In genomic region chr1:203322480-203323179, GRCh38 we compare ENCODE assay signal across 10 cellular contexts. TPM values are rescaled to one million over a fixed set of nuclear protein-coding genes. Genes with fewer than 3 reads are reported as not detected.
A peak's percentile ranks its signal among the peaks of the same experiment; 100 is the strongest.
DNase-seq lines count a peak whose midpoint lies in the region; ATAC-seq and TF ChIP-seq lines count a peak whose summit lies in the region.
"Had no signal": no experiment of that assay in that cellular context is flagged by ENCODE, and none has a peak within 500 bp of the region (broad histone marks: within the 10 kb centered on the region; RNA-seq: fewer than 3 reads in every experiment).

No MANE protein-coding gene starts in this region.

- H3K4ac ChIP-seq in mesendoderm (ENCODE audit: low read depth, low read length) = no peak overlapping the region

- H2BK120ac ChIP-seq in mesendoderm (ENCODE audit: low read depth, low read length) = no peak overlapping the region

- no peak overlapping the region for H3K18ac ChIP-seq in mesendoderm (ENCODE audit: low read length)

- DNase-seq in NCI-H524 (lab: John Stamatoyannopoulos, UW) (peak; percentile 50 to 72), NCI-H524 treated with DMSO at 0.1 percent for 48 hours (lab: John Stamatoyannopoulos, UW) (no peak), WERI-Rb-1 (no peak), right atrium auricular region (ENCODE audit: low spot score) (peak; percentile 93), substantia nigra (lab: John Stamatoyannopoulos, UW) (peak in 2 of 49 donors; percentile 25 to 67), mesendoderm (no peak)
- DNase-seq: right lobe of liver had no signal

- H3K4me3 ChIP-seq in WERI-Rb-1 (ENCODE audit: low read depth, low read length) = no peak overlapping the region
- H3K4me3 ChIP-seq in right atrium auricular region = no peak overlapping the region
- H3K4me3 ChIP-seq in mesendoderm (ENCODE audit: low read length) = no peak overlapping the region
- H3K4me3 ChIP-seq: right lobe of liver had no signal

- ATAC-seq in GM19328 (IDR thresholded peaks at IDR 0.05; ENCODE audit: unreplicated experiment) (no peak), GM18505 (IDR thresholded peaks at IDR 0.05; ENCODE audit: unreplicated experiment) (no peak)
- ATAC-seq: Panc1 had no signal

- TF ChIP-seq CTCF in WERI-Rb-1 (IDR thresholded peaks at IDR 0.05; ENCODE audit: low read depth, low read length) (no peak), right atrium auricular region (IDR thresholded peaks at IDR 0.05) (no peak)

- no peak overlapping the region for H3K23ac ChIP-seq in mesendoderm (ENCODE audit: low read length)

- H3K36me3 ChIP-seq in WERI-Rb-1 = no peaks in the 10 kb centered on the region
- H3K36me3 ChIP-seq in right atrium auricular region = no peaks in the 10 kb centered on the region
- H3K36me3 ChIP-seq in mesendoderm (ENCODE audit: control insufficient read depth, insufficient read depth, low read length) = no peaks in the 10 kb centered on the region
- H3K36me3 ChIP-seq: right lobe of liver had no signal

- H2BK15ac ChIP-seq in mesendoderm (replicated peaks; ENCODE audit: low read depth) = no peak overlapping the region

- H3K56ac ChIP-seq in mesendoderm (ENCODE audit: low read length) = no peak overlapping the region

- H3K79me1 ChIP-seq in mesendoderm (ENCODE audit: low read length) = no peaks in the 10 kb centered on the region

- H3K9me3 ChIP-seq in WERI-Rb-1 (ENCODE audit: severe bottlenecking) = no peaks in the 10 kb centered on the region
- H3K9me3 ChIP-seq in right atrium auricular region = no peaks in the 10 kb centered on the region
- H3K9me3 ChIP-seq: right lobe of liver had no signal

- no peak overlapping the region for H3K9ac ChIP-seq in mesendoderm (ENCODE audit: low read length)

- H4K5ac ChIP-seq in mesendoderm (ENCODE audit: low read length) = no peak overlapping the region

- no peak overlapping the region for H2AK5ac ChIP-seq in mesendoderm (ENCODE audit: low read length)

- H3K79me2 ChIP-seq in mesendoderm (ENCODE audit: control insufficient read depth, insufficient read depth, low read length) = no peaks in the 10 kb centered on the region

- H3K27me3 ChIP-seq in WERI-Rb-1 (ENCODE audit: insufficient read depth, low read depth, severe bottlenecking) (no peaks in the 10 kb centered on the region), right atrium auricular region (no peaks in the 10 kb centered on the region), mesendoderm (ENCODE audit: insufficient read depth, low read length, poor library complexity) (no peaks in the 10 kb centered on the region)
- H3K27me3 ChIP-seq: right lobe of liver had no signal

- TF ChIP-seq POLR2A in GM18505 (IDR thresholded peaks at IDR 0.05; ENCODE audit: borderline replicate concordance, extremely low read depth, insufficient read depth, insufficient read length) = no peak

- no peak overlapping the region for H4K8ac ChIP-seq in mesendoderm (ENCODE audit: low read depth, low read length)

- H2BK5ac ChIP-seq in mesendoderm (ENCODE audit: low read length) = no peak overlapping the region

- H3K27ac ChIP-seq in WERI-Rb-1 (peak overlapping the region; percentile 3; the same call in 1 of the 2 replicates), right atrium auricular region (peak overlapping the region; percentile 85 to 96), substantia nigra (ENCODE audit: low read depth, low read length, poor library complexity, severe bottlenecking) (peak overlapping the region; percentile 64), mesendoderm (ENCODE audit: low read depth, low read length) (no peak overlapping the region)
- H3K27ac ChIP-seq: right lobe of liver had no signal

- no peak overlapping the region for H3K4me2 ChIP-seq in mesendoderm (ENCODE audit: low read length)

- peaks cover 0 to 79% of the 10 kb centered on the region in 2 donors for H3K4me1 ChIP-seq in right atrium auricular region
- H3K4me1 ChIP-seq in mesendoderm (ENCODE audit: control insufficient read depth, low read depth, low read length) = peaks cover 5% of the 10 kb centered on the region

RNA-seq across cellular contexts. Expression of gene BTG2, which starts 17.3 kb away (rescaled TPM):
- total RNA-seq in right atrium auricular region = 100 to 1,000 TPM; 132 to 254 TPM
- polyA plus RNA-seq in mesendoderm (2013, experiment 1 of 2) = 4.1 TPM
- polyA plus RNA-seq in mesendoderm (2013, experiment 2 of 2) = 3.9 TPM

RNA-seq across cellular contexts. Expression of gene FMOD, which starts 28.3 kb away (rescaled TPM):
- total RNA-seq in right atrium auricular region = 100 to 1,000 TPM in 1 of 2 donors, 10 to 100 TPM in 1; 34.2 to 122 TPM
- polyA plus RNA-seq in mesendoderm (2013, experiment 1 of 2) = 0.45 TPM
- 0.34 TPM for polyA plus RNA-seq in mesendoderm (2013, experiment 2 of 2)

Comparison
In these comparisons a context has a peak if more than half of its experiments do, and no peak if none do; other contexts are left out.
1. DNase-seq: peak in NCI-H524 (2 of 2) and right atrium auricular region (single experiment); none in NCI-H524 treated with DMSO at 0.1 percent for 48 hours (single experiment), WERI-Rb-1 (single experiment) and mesendoderm (single experiment).